In the genomic region with DNA sequence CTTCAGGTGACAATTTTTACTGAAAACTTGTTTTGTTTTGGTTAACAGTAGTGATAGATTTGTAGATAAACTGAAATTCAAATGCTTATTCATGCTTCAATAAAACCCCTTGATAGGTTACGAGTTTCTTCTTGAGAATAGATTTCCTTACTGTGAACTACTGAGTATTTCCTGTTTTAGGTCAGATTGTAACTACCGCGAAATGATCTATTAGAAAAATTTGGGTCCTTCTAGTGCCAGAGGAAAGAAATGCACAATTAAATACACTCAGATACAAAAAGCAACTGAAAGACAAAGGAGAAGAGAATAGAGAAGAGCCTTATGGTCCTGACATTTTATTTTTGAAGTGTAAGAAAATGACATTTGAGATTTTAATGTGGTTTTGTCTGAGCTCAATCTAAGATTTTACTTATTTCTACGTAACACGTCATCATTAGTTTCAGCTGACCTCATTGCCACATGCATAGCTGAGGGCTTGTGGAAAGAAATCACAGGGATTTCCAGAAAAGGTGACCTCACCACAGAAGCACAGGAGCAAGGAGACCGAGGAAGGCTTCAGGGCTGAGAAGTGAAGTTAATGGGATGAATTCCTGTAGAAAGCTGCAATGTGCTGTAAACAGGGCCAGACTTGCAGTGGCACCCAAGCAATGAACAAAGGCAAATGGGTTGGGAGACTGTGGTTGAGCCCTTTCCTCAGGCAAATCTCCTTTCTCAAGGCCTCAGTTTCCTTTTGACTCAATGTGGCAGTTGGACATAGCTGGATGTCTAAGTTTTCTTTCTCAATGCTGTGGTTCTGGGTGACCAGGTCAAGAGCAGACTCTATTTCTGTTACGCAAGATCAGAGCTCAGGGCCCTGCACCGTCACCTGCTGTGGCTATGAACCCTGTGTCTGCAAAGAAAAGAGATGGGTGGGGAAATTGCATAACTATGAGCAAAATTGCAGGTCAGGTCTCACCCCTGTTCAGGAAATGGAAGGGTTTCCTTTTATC, we compare ENCODE assay signal across 8 cellular contexts.
DNase-seq lines count a peak whose midpoint lies in the region; ATAC-seq and TF ChIP-seq lines count a peak whose summit lies in the region.

No MANE protein-coding gene starts in this region.

- H3K27ac ChIP-seq in sigmoid colon (peak overlapping the region; percentile 69 to 88 (median 76)), SK-N-SH (ENCODE audit: low read depth in 2 of 2, low read length in 1 of 2) (no peak overlapping the region)

- POLR2A ChIA-PET in SK-N-SH (lab: Yijun Ruan, JAX), result no interaction called here

- H3K36me3 ChIP-seq in sigmoid colon (no peaks in the 10 kb centered on the region), SK-N-SH (replicated peaks in 1 of 2; ENCODE audit: control insufficient read depth in 1 of 2, insufficient read depth in 2 of 2, low read length in 1 of 2) (no peaks in the 10 kb centered on the region)

- no peaks in the 10 kb centered on the region for H3K27me3 ChIP-seq in sigmoid colon
- no peaks in the 10 kb centered on the region for H3K27me3 ChIP-seq in SK-N-SH (ENCODE audit: insufficient read depth)

- TF ChIP-seq EP300 in sigmoid colon (IDR thresholded peaks at IDR 0.05), result no peak
- no peak for TF ChIP-seq EP300 in SK-N-SH (IDR thresholded peaks at IDR 0.05; ENCODE audit: borderline replicate concordance in 1 of 2, low read depth in 1 of 2, low read length in 1 of 2)

- intact Hi-C loops in sigmoid colon (cut with DNase I), result loop anchor here (5.0 to 10.0 kb wide), 2 partner anchors 148 to 876 kb away; no protein-coding TSS in a partner anchor

- no peak overlapping the region for H2AFZ ChIP-seq in SK-N-SH (ENCODE audit: low read depth)

- no peaks in the 10 kb centered on the region for H3K9me3 ChIP-seq in sigmoid colon
- H3K9me3 ChIP-seq in SK-N-SH, result no peaks in the 10 kb centered on the region

- TF ChIP-seq CTCF in choroid plexus epithelial cell (conservative IDR thresholded peaks at IDR 0.05; ENCODE audit: low read depth, low read length), result no peak
- no peak for TF ChIP-seq CTCF in sigmoid colon (IDR thresholded peaks at IDR 0.05)
- TF ChIP-seq CTCF in SK-N-SH (IDR thresholded peaks at IDR 0.05), result no peak

- peaks cover 5% of the 10 kb centered on the region for H3F3A ChIP-seq in SK-N-SH (replicated peaks; ENCODE audit: insufficient read depth)

- H3K79me2 ChIP-seq in SK-N-SH (ENCODE audit: insufficient read depth), result no peaks in the 10 kb centered on the region

- DNase-seq in NOMO-1 (lab: John Stamatoyannopoulos, UW; ENCODE audit: unreplicated experiment in 2 of 2), result peak; percentile 94 to 95
- peak; percentile 94 for DNase-seq in choroid plexus epithelial cell (ENCODE audit: low read depth)
- DNase-seq in sigmoid colon, result no peak
- DNase-seq in NCI-H524 treated with DMSO at 0.1 percent for 48 hours (lab: John Stamatoyannopoulos, UW), result no peak
- no peak for DNase-seq in NCI-H446 (lab: John Stamatoyannopoulos, UW)
- no peak for DNase-seq in SK-N-SH

- no peak overlapping the region for H3K4me2 ChIP-seq in SK-N-SH

- no peak for TF ChIP-seq POLR2A in sigmoid colon (IDR thresholded peaks at IDR 0.05)

- H4K20me1 ChIP-seq in SK-N-SH (ENCODE audit: insufficient read depth), result no peaks in the 10 kb centered on the region

- TF ChIP-seq RAD21 in SK-N-SH (IDR thresholded peaks at IDR 0.05; ENCODE audit: low read length), result no peak

- H3K9ac ChIP-seq in SK-N-SH, result no peak overlapping the region

- CTCF ChIA-PET in SK-N-SH (lab: Yijun Ruan, JAX), result interaction anchor here (0.6 to 1.5 kb wide), 2 partner anchors 16 to 49 kb away, joined by 3 read pairs; no protein-coding TSS in a partner anchor

- 64 to 79% methylated on average over 8 of the region's 8 CpGs for WGBS in sigmoid colon, 2 donors
- WGBS in SK-N-SH (ENCODE audit: low lambda C conversion rate), result 93% methylated on average over 8 of the region's 8 CpGs

- H3K4me3 ChIP-seq in choroid plexus epithelial cell (ENCODE audit: low read depth, low read length) (no peak overlapping the region), sigmoid colon (no peak overlapping the region), SK-N-SH (ENCODE audit: low read depth in 2 of 2, low read length in 1 of 2) (no peak overlapping the region)

- H3K4me1 ChIP-seq in sigmoid colon (peaks cover 2 to 73% (median 61%) of the 10 kb centered on the region in 4 donors), SK-N-SH (ENCODE audit: control insufficient read depth in 1 of 2, insufficient read depth in 2 of 2, low read depth in 1 of 2, low read length in 1 of 2) (peaks cover 8 to 19% of the 10 kb centered on the region in 2 experiments; a peak in 3 of 4 replicates)

- no peaks in the 10 kb centered on the region for H3K9me2 ChIP-seq in SK-N-SH

- peak; percentile 91 for ATAC-seq in GM18861 (IDR thresholded peaks at IDR 0.05; ENCODE audit: unreplicated experiment)
- peak; percentile 97 for ATAC-seq in HG02759 (IDR thresholded peaks at IDR 0.05; ENCODE audit: unreplicated experiment)

TF ChIP-seq in SK-N-SH, 30 proteins besides CTCF, POLR2A, EP300 and RAD21:
- TF ChIP-seq EZH2phosphoT487 (IDR thresholded peaks at IDR 0.05; ENCODE audit: borderline replicate concordance, low read depth) (no peak), FOSL2 (IDR thresholded peaks at IDR 0.05; ENCODE audit: borderline replicate concordance, low read depth) (no peak), SMC3 (IDR thresholded peaks at IDR 0.05; ENCODE audit: low read depth, low read length) (no peak)

Comparison
In these comparisons a context has a peak if more than half of its experiments do, and no peak if none do; other contexts are left out.
1. DNase-seq: peak in NOMO-1 (2 of 2) and choroid plexus epithelial cell (single experiment); none in sigmoid colon (single experiment), NCI-H524 treated with DMSO at 0.1 percent for 48 hours (single experiment), NCI-H446 (0 of 2) and SK-N-SH (single experiment).
2. H3K27ac ChIP-seq: peak in sigmoid colon (4 of 4); none in SK-N-SH (0 of 2).